In the genomic region with DNA sequence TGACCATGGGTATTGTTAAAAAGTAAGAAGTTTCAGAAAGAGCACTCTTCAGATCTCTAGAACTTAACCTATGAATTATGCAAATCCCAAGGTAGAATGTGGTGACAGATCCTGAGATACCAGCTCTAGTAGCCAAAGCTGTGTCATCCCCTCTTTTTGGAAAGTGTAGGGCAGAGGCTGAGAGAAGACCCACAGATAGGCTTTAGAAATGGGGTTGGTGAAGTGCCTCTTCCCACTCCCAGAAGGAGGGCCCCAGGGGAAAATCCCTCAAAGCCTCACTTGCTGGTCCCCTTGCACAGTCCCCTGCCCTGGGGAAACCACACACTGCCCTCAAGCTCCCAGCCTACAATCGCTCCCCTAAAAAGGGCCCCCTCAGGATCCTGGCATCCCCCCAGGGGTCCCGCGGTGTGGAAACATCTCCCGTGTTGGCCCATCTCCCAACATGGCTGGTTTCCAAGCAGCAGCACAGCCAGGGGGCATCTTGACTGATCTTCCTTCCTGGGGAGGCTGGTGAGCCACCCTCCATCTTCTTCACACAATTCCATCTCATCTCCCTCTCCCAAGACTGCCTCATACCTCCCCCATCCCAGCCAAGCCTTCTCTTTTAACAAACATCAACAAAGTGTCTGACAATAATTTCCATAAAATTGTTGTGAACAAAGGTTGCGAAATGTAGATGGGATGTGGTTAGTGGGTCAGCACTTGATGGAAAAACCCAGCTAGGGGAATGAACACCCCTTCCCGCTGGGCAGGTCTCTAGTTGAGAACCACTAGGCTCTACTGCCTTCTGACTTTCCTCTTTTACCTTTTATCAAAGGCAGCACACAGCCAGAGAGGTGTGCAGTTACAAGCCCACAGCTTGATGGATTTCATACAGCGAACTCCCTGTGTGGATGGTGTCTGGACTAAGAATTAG, we compare ENCODE assay signal across 14 cellular contexts. TPM values are rescaled to one million over a fixed set of nuclear protein-coding genes. Genes with fewer than 3 reads are reported as not detected.
DNase-seq lines count a peak whose midpoint lies in the region; ATAC-seq and TF ChIP-seq lines count a peak whose summit lies in the region.
"Had no signal": no experiment of that assay in that cellular context is flagged by ENCODE, and none has a peak within 500 bp of the region (broad histone marks: within the 10 kb centered on the region; RNA-seq: fewer than 3 reads in every experiment).

No MANE protein-coding gene starts in this region.

- no peak for TF ChIP-seq POLR2A in spleen (IDR thresholded peaks at IDR 0.05)

- H3K9me3 ChIP-seq in spleen: no peaks in the 10 kb centered on the region
- H3K9me3 ChIP-seq: Caco-2, esophagus muscularis mucosa had no signal

- no peaks in the 10 kb centered on the region for H3K9me3 Mint-ChIP-seq in activated T-cell treated with anti-CD3 and anti-CD28 coated beads, Interleukin-2, amount 50 U/mL, for 4 hours
- no peaks in the 10 kb centered on the region for H3K9me3 Mint-ChIP-seq in activated naive CD4-positive, alpha-beta T cell treated with anti-CD3 and anti-CD28 coated beads, Interleukin-2, amount 50 U/mL, for 72 hours
- H3K9me3 Mint-ChIP-seq: WTC11 had no signal

- no peaks in the 10 kb centered on the region for H3K27me3 Mint-ChIP-seq in activated T-cell treated with anti-CD3 and anti-CD28 coated beads, Interleukin-2, amount 50 U/mL, for 4 hours (ENCODE audit: low read depth)

- H3K4me1 ChIP-seq in spleen: no peaks in the 10 kb centered on the region
- H3K4me1 ChIP-seq: Caco-2 had no signal

- peak overlapping the region; percentile 86 to 88 for H3K27ac Mint-ChIP-seq in activated naive CD4-positive, alpha-beta T cell treated with anti-CD3 and anti-CD28 coated beads, Interleukin-2, amount 50 U/mL, for 72 hours
- H3K27ac Mint-ChIP-seq: WTC11 had no signal

- peak; percentile 26 to 44 for ATAC-seq in activated T-cell treated with anti-CD3 and anti-CD28 coated beads, Interleukin-2, amount 50 U/mL, for 4 hours
- ATAC-seq in GM21529 (IDR thresholded peaks at IDR 0.05; ENCODE audit: unreplicated experiment) (peak; percentile 51), GM19463 (IDR thresholded peaks at IDR 0.05; ENCODE audit: unreplicated experiment) (no peak), GM21825 (IDR thresholded peaks at IDR 0.05; ENCODE audit: unreplicated experiment) (no peak)
- peak; percentile 45 to 81 for ATAC-seq in activated naive CD4-positive, alpha-beta T cell treated with anti-CD3 and anti-CD28 coated beads, Interleukin-2, amount 50 U/mL, for 72 hours
- ATAC-seq: Panc1, WTC11 had no signal

- DNase-seq in activated T-cell treated with anti-CD3 and anti-CD28 coated beads, Interleukin-2, amount 50 U/mL, for 4 hours: no peak
- DNase-seq in activated T-cell treated with anti-CD3 and anti-CD28 coated beads for 4 hours (no peak), spleen (peak; percentile 42), 8988T (no peak)
- DNase-seq in activated naive CD4-positive, alpha-beta T cell treated with anti-CD3 and anti-CD28 coated beads, Interleukin-2, amount 50 U/mL, for 72 hours (ENCODE audit: low spot score in 2 of 2): peak in 1 of 2 donors; percentile 65
- DNase-seq: NCI-H774 had no signal

- no peak for TF ChIP-seq CTCF in spleen (IDR thresholded peaks at IDR 0.05 in 8 of 11, conservative IDR thresholded peaks at IDR 0.05 in 3 of 11)

- no peak overlapping the region for H3K4me3 Mint-ChIP-seq in activated T-cell treated with anti-CD3 and anti-CD28 coated beads, Interleukin-2, amount 50 U/mL, for 4 hours
- H3K4me3 Mint-ChIP-seq: WTC11 had no signal

- peaks cover 5% of the 10 kb centered on the region for H3K36me3 Mint-ChIP-seq in activated T-cell treated with anti-CD3 and anti-CD28 coated beads, Interleukin-2, amount 50 U/mL, for 4 hours (ENCODE audit: insufficient read depth)
- peaks cover 4 to 28% of the 10 kb centered on the region in 2 donors for H3K36me3 Mint-ChIP-seq in activated naive CD4-positive, alpha-beta T cell treated with anti-CD3 and anti-CD28 coated beads, Interleukin-2, amount 50 U/mL, for 72 hours
- H3K36me3 Mint-ChIP-seq: WTC11 had no signal

- H3K4me1 Mint-ChIP-seq in activated T-cell treated with anti-CD3 and anti-CD28 coated beads, Interleukin-2, amount 50 U/mL, for 4 hours (ENCODE audit: low read depth): peaks cover 52% of the 10 kb centered on the region

- no peak overlapping the region for H3K4me3 ChIP-seq in spleen
- H3K4me3 ChIP-seq: esophagus muscularis mucosa had no signal

- H3K27ac ChIP-seq in spleen: no peak overlapping the region
- H3K27ac ChIP-seq: esophagus muscularis mucosa had no signal

- no peaks in the 10 kb centered on the region for H3K36me3 ChIP-seq in spleen
- H3K36me3 ChIP-seq: esophagus muscularis mucosa had no signal

- intact Hi-C loops in spleen (cut with DNase I; ENCODE audit: low total_unique reads): no loop called here

- WGBS in spleen, 5 donors: 52 to 71% (median 61%) methylated on average over 7 of the region's 7 CpGs

- peaks cover 0 to 20% (median 0%) of the 10 kb centered on the region in 7 donors for H3K27me3 ChIP-seq in spleen (replicated peaks in 1 of 7)

RNA-seq across cellular contexts. Expression of a gene that starts 25.1 kb away (rescaled TPM):
- 1 to 10 TPM; 5.6 to 6.1 (median 6.1) TPM for total RNA-seq in activated T-cell treated with anti-CD3 and anti-CD28 coated beads, Interleukin-2, amount 50 U/mL, for 4 hours
- 10 to 100 TPM; 26.3 to 62.8 TPM for total RNA-seq in activated naive CD4-positive, alpha-beta T cell treated with anti-CD3 and anti-CD28 coated beads, Interleukin-2, amount 50 U/mL, for 72 hours
- 10 to 100 TPM in 3 of 7 donors, 1 to 10 TPM in 4; 4.7 to 18.8 (median 8.1) TPM for total RNA-seq in spleen
- 10 to 100 TPM in 1 of 3 donors, 1 to 10 TPM in 2; 8.4 to 12.7 (median 9.0) TPM for polyA plus RNA-seq in spleen
- total RNA-seq: Caco-2, dermis microvascular lymphatic vessel endothelial cell had no signal

Comparison
In these comparisons a context has a peak if more than half of its experiments do, and no peak if none do; other contexts are left out.
1. ATAC-seq: peak in activated T-cell treated with anti-CD3 and anti-CD28 coated beads, Interleukin-2, amount 50 U/mL, for 4 hours (2 of 2), GM21529 (single experiment) and activated naive CD4-positive, alpha-beta T cell treated with anti-CD3 and anti-CD28 coated beads, Interleukin-2, amount 50 U/mL, for 72 hours (2 of 2); none in GM19463 (single experiment) and GM21825 (single experiment).